ENCODE assay signal across 1 cellular context in the genomic region with DNA sequence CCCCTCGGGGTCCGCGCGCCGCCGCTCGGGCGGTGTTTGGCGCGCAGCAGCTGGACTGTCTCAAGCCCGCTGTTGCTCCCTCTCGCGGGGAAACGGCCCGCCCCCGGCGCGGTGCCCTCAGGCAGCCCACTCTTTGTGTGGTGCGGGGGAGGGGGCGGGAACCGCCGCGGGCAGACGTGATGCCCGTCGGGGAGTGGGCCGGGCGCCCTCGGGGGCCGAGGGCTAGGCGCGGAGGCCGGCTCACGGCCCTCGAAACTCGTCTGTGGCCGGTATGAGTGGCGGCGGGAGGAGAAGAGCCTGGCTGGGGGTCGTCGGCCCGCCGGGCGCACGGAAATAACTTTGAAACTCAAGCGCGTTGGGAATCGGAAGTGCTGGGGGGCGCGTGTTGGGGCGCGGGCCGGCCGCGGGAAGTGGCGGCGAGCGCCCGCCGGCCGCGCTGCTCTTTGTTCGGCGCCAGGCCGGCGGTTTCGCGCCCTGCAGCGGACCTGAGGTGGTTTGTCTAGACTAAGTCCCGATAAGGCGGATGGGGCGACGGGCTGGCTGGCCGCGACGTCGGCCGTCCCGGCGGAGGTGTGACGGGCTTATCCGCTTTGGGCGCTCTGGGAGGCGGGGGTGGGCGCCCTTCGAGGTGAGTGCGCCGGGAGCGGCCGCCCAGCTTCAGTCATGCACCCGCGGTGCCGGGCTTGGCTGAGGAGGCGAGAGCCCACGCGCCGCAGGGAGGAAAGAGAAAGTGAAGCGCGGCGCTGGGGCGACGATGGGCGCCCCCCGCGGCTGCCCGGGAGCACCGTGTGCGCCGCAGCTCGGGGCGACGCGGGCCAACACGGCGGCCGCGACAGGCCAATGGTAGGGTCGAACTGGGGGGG.
TF ChIP-seq lines count a peak whose summit lies in the region.

No MANE protein-coding gene starts in this region.

TF ChIP-seq in HepG2, 621 proteins besides CTCF, POLR2A, EP300 and RAD21 (continued from another document and continues in another):
- TF ChIP-seq, protein P1, sequence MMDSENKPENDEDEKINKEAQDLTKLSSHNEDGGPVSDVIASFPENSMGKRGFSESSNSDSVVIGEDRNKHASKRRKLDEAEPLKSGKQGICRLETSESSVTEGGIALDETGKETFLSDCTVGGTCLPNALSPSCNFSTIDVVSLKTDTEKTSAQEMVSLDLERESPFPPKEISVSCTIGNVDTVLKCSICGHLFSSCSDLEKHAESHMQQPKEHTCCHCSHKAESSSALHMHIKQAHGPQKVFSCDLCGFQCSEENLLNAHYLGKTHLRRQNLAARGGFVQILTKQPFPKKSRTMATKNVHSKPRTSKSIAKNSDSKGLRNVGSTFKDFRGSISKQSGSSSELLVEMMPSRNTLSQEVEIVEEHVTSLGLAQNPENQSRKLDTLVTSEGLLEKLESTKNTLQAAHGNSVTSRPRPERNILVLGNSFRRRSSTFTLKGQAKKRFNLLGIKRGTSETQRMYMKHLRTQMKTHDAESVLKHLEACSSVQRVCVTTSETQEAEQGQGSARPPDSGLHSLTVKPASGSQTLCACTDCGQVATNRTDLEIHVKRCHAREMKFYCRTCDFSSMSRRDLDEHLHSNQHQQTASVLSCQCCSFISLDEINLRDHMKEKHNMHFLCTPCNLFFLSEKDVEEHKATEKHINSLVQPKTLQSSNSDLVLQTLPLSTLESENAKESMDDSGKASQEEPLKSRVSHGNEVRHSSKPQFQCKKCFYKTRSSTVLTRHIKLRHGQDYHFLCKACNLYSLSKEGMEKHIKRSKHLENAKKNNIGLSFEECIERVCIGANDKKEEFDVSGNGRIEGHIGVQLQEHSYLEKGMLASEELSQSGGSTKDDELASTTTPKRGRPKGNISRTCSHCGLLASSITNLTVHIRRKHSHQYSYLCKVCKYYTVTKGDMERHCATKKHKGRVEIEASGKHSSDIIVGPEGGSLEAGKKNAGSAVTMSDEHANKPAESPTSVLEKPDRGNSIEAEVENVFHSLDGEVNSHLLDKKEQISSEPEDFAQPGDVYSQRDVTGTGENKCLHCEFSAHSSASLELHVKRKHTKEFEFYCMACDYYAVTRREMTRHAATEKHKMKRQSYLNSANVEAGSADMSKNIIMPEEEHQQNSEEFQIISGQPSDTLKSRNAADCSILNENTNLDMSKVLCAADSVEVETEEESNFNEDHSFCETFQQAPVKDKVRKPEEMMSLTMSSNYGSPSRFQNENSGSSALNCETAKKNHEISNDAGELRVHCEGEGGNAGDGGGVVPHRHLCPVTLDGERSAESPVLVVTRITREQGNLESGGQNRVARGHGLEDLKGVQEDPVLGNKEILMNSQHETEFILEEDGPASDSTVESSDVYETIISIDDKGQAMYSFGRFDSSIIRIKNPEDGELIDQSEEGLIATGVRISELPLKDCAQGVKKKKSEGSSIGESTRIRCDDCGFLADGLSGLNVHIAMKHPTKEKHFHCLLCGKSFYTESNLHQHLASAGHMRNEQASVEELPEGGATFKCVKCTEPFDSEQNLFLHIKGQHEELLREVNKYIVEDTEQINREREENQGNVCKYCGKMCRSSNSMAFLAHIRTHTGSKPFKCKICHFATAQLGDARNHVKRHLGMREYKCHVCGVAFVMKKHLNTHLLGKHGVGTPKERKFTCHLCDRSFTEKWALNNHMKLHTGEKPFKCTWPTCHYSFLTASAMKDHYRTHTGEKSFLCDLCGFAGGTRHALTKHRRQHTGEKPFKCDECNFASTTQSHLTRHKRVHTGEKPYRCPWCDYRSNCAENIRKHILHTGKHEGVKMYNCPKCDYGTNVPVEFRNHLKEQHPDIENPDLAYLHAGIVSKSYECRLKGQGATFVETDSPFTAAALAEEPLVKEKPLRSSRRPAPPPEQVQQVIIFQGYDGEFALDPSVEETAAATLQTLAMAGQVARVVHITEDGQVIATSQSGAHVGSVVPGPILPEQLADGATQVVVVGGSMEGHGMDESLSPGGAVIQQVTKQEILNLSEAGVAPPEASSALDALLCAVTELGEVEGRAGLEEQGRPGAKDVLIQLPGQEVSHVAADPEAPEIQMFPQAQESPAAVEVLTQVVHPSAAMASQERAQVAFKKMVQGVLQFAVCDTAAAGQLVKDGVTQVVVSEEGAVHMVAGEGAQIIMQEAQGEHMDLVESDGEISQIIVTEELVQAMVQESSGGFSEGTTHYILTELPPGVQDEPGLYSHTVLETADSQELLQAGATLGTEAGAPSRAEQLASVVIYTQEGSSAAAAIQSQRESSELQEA (CRISPR knock-in tag; IDR thresholded peaks at IDR 0.05; ENCODE audit: not compliant biosample characterization) = no peak
- TF ChIP-seq ZNF713 (CRISPR knock-in tag; IDR thresholded peaks at IDR 0.05) (no peak), ZNF746 (CRISPR knock-in tag; IDR thresholded peaks at IDR 0.05) (no peak), CENPT (CRISPR knock-in tag; IDR thresholded peaks at IDR 0.05; ENCODE audit: low read depth) (peak; percentile 72; the same call in 1 of the 2 replicates), ZNF460 (CRISPR knock-in tag; IDR thresholded peaks at IDR 0.05; ENCODE audit: borderline replicate concordance) (no peak), RXRB (CRISPR knock-in tag; IDR thresholded peaks at IDR 0.05; ENCODE audit: borderline replicate concordance) (no peak; the same call in 1 of the 2 replicates), FOXC1 (CRISPR knock-in tag; IDR thresholded peaks at IDR 0.05; ENCODE audit: borderline replicate concordance) (peak; percentile 44; the same call in 1 of the 2 replicates), RORA (CRISPR knock-in tag; IDR thresholded peaks at IDR 0.05) (no peak), ZNF138 (CRISPR knock-in tag; IDR thresholded peaks at IDR 0.05; ENCODE audit: low read depth) (peak; percentile 67; the same call in 1 of the 2 replicates), MBD4 (IDR thresholded peaks at IDR 0.05; ENCODE audit: borderline replicate concordance, low read length) (no peak), TCF12 (IDR thresholded peaks at IDR 0.05) (no peak), TCF12 (CRISPR knock-in tag; IDR thresholded peaks at IDR 0.05) (peak; percentile 87), DMAP1 (CRISPR knock-in tag; IDR thresholded peaks at IDR 0.05) (no peak; the same call in 1 of the 2 replicates), MEF2D (CRISPR knock-in tag; IDR thresholded peaks at IDR 0.05) (no peak), SP2 (CRISPR knock-in tag; IDR thresholded peaks at IDR 0.05) (no peak), GZF1 (CRISPR knock-in tag; IDR thresholded peaks at IDR 0.05) (no peak), NCOA5 (CRISPR knock-in tag; IDR thresholded peaks at IDR 0.05) (no peak), ETV5 (CRISPR knock-in tag; IDR thresholded peaks at IDR 0.05; ENCODE audit: borderline replicate concordance) (0 out of 2 replicates have a peak, but pooled peaks have one; percentile 17), ZSCAN30 (CRISPR knock-in tag; IDR thresholded peaks at IDR 0.05) (peak; percentile 90; the same call in 1 of the 2 replicates), IKZF4 (CRISPR knock-in tag; IDR thresholded peaks at IDR 0.05; ENCODE audit: borderline replicate concordance, low read depth, not compliant biosample characterization) (no peak), KLF12 (CRISPR knock-in tag; IDR thresholded peaks at IDR 0.05; ENCODE audit: borderline replicate concordance) (peak; percentile 49; the same call in 1 of the 2 replicates), BRD4 (CRISPR knock-in tag; IDR thresholded peaks at IDR 0.05) (no peak), ATF1 (CRISPR knock-in tag; IDR thresholded peaks at IDR 0.05) (no peak), STAT5B (CRISPR knock-in tag; IDR thresholded peaks at IDR 0.05) (no peak)
- TF ChIP-seq, protein P2, sequence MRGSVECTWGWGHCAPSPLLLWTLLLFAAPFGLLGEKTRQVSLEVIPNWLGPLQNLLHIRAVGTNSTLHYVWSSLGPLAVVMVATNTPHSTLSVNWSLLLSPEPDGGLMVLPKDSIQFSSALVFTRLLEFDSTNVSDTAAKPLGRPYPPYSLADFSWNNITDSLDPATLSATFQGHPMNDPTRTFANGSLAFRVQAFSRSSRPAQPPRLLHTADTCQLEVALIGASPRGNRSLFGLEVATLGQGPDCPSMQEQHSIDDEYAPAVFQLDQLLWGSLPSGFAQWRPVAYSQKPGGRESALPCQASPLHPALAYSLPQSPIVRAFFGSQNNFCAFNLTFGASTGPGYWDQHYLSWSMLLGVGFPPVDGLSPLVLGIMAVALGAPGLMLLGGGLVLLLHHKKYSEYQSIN (CRISPR knock-in tag; IDR thresholded peaks at IDR 0.05; ENCODE audit: borderline replicate concordance) = no peak
- TF ChIP-seq, protein P3, sequence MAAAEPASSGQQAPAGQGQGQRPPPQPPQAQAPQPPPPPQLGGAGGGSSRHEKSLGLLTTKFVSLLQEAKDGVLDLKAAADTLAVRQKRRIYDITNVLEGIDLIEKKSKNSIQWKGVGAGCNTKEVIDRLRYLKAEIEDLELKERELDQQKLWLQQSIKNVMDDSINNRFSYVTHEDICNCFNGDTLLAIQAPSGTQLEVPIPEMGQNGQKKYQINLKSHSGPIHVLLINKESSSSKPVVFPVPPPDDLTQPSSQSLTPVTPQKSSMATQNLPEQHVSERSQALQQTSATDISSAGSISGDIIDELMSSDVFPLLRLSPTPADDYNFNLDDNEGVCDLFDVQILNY (CRISPR knock-in tag; conservative IDR thresholded peaks at IDR 0.05) = no peak
- TF ChIP-seq, protein P4, sequence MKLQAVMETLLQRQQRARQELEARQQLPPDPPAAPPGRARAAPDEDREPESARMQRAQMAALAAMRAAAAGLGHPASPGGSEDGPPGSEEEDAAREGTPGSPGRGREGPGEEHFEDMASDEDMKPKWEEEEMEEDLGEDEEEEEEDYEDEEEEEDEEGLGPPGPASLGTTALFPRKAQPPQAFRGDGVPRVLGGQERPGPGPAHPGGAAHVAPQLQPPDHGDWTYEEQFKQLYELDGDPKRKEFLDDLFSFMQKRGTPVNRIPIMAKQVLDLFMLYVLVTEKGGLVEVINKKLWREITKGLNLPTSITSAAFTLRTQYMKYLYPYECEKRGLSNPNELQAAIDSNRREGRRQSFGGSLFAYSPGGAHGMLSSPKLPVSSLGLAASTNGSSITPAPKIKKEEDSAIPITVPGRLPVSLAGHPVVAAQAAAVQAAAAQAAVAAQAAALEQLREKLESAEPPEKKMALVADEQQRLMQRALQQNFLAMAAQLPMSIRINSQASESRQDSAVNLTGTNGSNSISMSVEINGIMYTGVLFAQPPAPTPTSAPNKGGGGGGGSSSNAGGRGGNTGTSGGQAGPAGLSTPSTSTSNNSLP (IDR thresholded peaks at IDR 0.05; ENCODE audit: low read depth, low read length) = no peak
- TF ChIP-seq, protein P5, sequence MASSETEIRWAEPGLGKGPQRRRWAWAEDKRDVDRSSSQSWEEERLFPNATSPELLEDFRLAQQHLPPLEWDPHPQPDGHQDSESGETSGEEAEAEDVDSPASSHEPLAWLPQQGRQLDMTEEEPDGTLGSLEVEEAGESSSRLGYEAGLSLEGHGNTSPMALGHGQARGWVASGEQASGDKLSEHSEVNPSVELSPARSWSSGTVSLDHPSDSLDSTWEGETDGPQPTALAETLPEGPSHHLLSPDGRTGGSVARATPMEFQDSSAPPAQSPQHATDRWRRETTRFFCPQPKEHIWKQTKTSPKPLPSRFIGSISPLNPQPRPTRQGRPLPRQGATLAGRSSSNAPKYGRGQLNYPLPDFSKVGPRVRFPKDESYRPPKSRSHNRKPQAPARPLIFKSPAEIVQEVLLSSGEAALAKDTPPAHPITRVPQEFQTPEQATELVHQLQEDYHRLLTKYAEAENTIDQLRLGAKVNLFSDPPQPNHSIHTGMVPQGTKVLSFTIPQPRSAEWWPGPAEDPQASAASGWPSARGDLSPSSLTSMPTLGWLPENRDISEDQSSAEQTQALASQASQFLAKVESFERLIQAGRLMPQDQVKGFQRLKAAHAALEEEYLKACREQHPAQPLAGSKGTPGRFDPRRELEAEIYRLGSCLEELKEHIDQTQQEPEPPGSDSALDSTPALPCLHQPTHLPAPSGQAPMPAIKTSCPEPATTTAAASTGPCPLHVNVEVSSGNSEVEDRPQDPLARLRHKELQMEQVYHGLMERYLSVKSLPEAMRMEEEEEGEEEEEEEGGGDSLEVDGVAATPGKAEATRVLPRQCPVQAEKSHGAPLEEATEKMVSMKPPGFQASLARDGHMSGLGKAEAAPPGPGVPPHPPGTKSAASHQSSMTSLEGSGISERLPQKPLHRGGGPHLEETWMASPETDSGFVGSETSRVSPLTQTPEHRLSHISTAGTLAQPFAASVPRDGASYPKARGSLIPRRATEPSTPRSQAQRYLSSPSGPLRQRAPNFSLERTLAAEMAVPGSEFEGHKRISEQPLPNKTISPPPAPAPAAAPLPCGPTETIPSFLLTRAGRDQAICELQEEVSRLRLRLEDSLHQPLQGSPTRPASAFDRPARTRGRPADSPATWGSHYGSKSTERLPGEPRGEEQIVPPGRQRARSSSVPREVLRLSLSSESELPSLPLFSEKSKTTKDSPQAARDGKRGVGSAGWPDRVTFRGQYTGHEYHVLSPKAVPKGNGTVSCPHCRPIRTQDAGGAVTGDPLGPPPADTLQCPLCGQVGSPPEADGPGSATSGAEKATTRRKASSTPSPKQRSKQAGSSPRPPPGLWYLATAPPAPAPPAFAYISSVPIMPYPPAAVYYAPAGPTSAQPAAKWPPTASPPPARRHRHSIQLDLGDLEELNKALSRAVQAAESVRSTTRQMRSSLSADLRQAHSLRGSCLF (CRISPR knock-in tag; IDR thresholded peaks at IDR 0.05; ENCODE audit: borderline replicate concordance) = no peak
- TF ChIP-seq, protein P6, sequence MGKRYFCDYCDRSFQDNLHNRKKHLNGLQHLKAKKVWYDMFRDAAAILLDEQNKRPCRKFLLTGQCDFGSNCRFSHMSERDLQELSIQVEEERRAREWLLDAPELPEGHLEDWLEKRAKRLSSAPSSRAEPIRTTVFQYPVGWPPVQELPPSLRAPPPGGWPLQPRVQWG (CRISPR knock-in tag; IDR thresholded peaks at IDR 0.05; ENCODE audit: borderline replicate concordance, low read depth) = no peak
- TF ChIP-seq, protein P7, sequence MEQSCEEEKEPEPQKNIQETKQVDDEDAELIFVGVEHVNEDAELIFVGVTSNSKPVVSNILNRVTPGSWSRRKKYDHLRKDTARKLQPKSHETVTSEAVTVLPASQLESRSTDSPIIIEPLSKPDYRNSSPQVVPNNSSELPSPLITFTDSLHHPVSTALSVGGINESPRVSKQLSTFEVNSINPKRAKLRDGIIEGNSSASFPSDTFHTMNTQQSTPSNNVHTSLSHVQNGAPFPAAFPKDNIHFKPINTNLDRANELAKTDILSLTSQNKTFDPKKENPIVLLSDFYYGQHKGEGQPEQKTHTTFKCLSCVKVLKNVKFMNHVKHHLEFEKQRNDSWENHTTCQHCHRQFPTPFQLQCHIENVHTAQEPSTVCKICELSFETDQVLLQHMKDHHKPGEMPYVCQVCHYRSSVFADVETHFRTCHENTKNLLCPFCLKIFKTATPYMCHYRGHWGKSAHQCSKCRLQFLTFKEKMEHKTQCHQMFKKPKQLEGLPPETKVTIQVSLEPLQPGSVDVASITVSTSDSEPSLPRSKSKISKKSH (CRISPR knock-in tag; IDR thresholded peaks at IDR 0.05; ENCODE audit: borderline replicate concordance) = no peak
- TF ChIP-seq, protein P8, sequence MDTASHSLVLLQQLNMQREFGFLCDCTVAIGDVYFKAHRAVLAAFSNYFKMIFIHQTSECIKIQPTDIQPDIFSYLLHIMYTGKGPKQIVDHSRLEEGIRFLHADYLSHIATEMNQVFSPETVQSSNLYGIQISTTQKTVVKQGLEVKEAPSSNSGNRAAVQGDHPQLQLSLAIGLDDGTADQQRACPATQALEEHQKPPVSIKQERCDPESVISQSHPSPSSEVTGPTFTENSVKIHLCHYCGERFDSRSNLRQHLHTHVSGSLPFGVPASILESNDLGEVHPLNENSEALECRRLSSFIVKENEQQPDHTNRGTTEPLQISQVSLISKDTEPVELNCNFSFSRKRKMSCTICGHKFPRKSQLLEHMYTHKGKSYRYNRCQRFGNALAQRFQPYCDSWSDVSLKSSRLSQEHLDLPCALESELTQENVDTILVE (CRISPR knock-in tag; IDR thresholded peaks at IDR 0.05) = no peak
- TF ChIP-seq, protein P9, sequence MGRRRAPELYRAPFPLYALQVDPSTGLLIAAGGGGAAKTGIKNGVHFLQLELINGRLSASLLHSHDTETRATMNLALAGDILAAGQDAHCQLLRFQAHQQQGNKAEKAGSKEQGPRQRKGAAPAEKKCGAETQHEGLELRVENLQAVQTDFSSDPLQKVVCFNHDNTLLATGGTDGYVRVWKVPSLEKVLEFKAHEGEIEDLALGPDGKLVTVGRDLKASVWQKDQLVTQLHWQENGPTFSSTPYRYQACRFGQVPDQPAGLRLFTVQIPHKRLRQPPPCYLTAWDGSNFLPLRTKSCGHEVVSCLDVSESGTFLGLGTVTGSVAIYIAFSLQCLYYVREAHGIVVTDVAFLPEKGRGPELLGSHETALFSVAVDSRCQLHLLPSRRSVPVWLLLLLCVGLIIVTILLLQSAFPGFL (CRISPR knock-in tag; IDR thresholded peaks at IDR 0.05) = no peak
